ENCODE assay signal across 18 cellular contexts in genomic region chr3:72361990-72362389, GRCh38.
DNase-seq lines count a peak whose midpoint lies in the region; ATAC-seq and TF ChIP-seq lines count a peak whose summit lies in the region.
"Had no signal": no experiment of that assay in that cellular context is flagged by ENCODE, and none has a peak within 500 bp of the region (broad histone marks: within the 10 kb centered on the region; RNA-seq: fewer than 3 reads in every experiment).

No MANE protein-coding gene starts in this region.

- H3K9me3 Mint-ChIP-seq in activated CD4-positive, alpha-beta memory T cell treated with anti-CD3 and anti-CD28 coated beads, Interleukin-2, amount 10 ng/mL, durations not matched to agents 7 days and 5 days, result peaks cover 2% of the 10 kb centered on the region

- in situ Hi-C loops in SK-MEL-5 (cut with HindIII; ENCODE audit: low pct_unique_long_range_greater_than_20kb, low sequenced_read_pairs), result no loop called here

- no peaks in the 10 kb centered on the region for H4K20me1 ChIP-seq in BLaER1

- H3K4me3 ChIP-seq in BLaER1 (no peak overlapping the region), neutrophil (ENCODE audit: low read depth in 1 of 2, low read length in 1 of 2) (no peak overlapping the region)
- H3K4me3 ChIP-seq: GM23248 had no signal

- no peak for TF ChIP-seq CTCF in neutrophil (IDR thresholded peaks at IDR 0.05)

- no peaks in the 10 kb centered on the region for H3K36me3 Mint-ChIP-seq in activated CD4-positive, alpha-beta memory T cell treated with anti-CD3 and anti-CD28 coated beads, Interleukin-2, amount 10 ng/mL, durations not matched to agents 7 days and 5 days (ENCODE audit: low read depth)

- no peak overlapping the region for H3K4me3 Mint-ChIP-seq in activated CD4-positive, alpha-beta memory T cell treated with anti-CD3 and anti-CD28 coated beads, Interleukin-2, amount 10 ng/mL, durations not matched to agents 7 days and 5 days
- H3K4me3 Mint-ChIP-seq: CD4-positive, CD25-positive, alpha-beta regulatory T cell; CD8-positive, alpha-beta memory T cell; IgD-negative memory B cell had no signal

- H3K27ac Mint-ChIP-seq in activated CD4-positive, alpha-beta memory T cell treated with anti-CD3 and anti-CD28 coated beads, Interleukin-2, amount 10 ng/mL, durations not matched to agents 7 days and 5 days, result no peak overlapping the region
- H3K27ac Mint-ChIP-seq: CD4-positive, CD25-positive, alpha-beta regulatory T cell; CD8-positive, alpha-beta memory T cell; IgD-negative memory B cell had no signal

- CTCF ChIA-PET in activated CD4-positive, alpha-beta memory T cell treated with anti-CD3 and anti-CD28 coated beads, Interleukin-2, amount 10 ng/mL, durations not matched to agents 7 days and 5 days (lab: Charles Lee), result no interaction called here

- H3K27me3 ChIP-seq in BLaER1 (no peaks in the 10 kb centered on the region), neutrophil (no peaks in the 10 kb centered on the region)

- POLR2A ChIA-PET in activated CD4-positive, alpha-beta memory T cell treated with anti-CD3 and anti-CD28 coated beads, Interleukin-2, amount 10 ng/mL, durations not matched to agents 7 days and 5 days (lab: Charles Lee), result no interaction called here

- H3K9me3 ChIP-seq in BLaER1, result peaks cover 10% of the 10 kb centered on the region; the same call in 1 of the 2 replicates
- no peaks in the 10 kb centered on the region for H3K9me3 ChIP-seq in neutrophil
- H3K9me3 ChIP-seq: Caco-2 had no signal

- peaks cover 6% of the 10 kb centered on the region for H3K27me3 Mint-ChIP-seq in activated CD4-positive, alpha-beta memory T cell treated with anti-CD3 and anti-CD28 coated beads, Interleukin-2, amount 10 ng/mL, durations not matched to agents 7 days and 5 days

- H3K36me3 ChIP-seq in BLaER1, result no peaks in the 10 kb centered on the region
- no peaks in the 10 kb centered on the region for H3K36me3 ChIP-seq in neutrophil

- DNase-seq in CD1c-positive myeloid dendritic cell (ENCODE audit: extremely low spot score) (peak; percentile 26), SK-MEL-5 (ENCODE audit: low read depth, low spot score) (peak; percentile 16), HuH-7.5 (ENCODE audit: low spot score) (no peak)
- DNase-seq in activated CD4-positive, alpha-beta memory T cell treated with anti-CD3 and anti-CD28 coated beads, Interleukin-2, amount 10 ng/mL, durations not matched to agents 7 days and 5 days, result no peak
- DNase-seq: AML-193; Caco-2; CD4-positive, CD25-positive, alpha-beta regulatory T cell; CD8-positive, alpha-beta memory T cell; DMS153; DMS79; GDM1; GM23248; HCEC 1CT; KG1 had no signal

- H3K4me1 ChIP-seq in BLaER1, result peaks cover 10% of the 10 kb centered on the region
- peaks cover 14 to 17% of the 10 kb centered on the region in 2 experiments for H3K4me1 ChIP-seq in neutrophil (ENCODE audit: control insufficient read depth in 1 of 2, insufficient read depth in 1 of 2, low read depth in 1 of 2, low read length in 1 of 2)
- H3K4me1 ChIP-seq: Caco-2 had no signal

- no peak overlapping the region for H3K9ac ChIP-seq in BLaER1
- H3K9ac ChIP-seq: GM23248 had no signal

- ATAC-seq in SK-N-SH treated with all-trans-retinoic acid at 6 μM for 48 hours, result no peak

- peak overlapping the region; percentile 26 for H3K4me2 ChIP-seq in BLaER1

- H3K27ac ChIP-seq in BLaER1 (no peak overlapping the region), neutrophil (peak overlapping the region; percentile 16)
- H3K27ac ChIP-seq: GM23248 had no signal

- no peaks in the 10 kb centered on the region for H3K4me1 Mint-ChIP-seq in activated CD4-positive, alpha-beta memory T cell treated with anti-CD3 and anti-CD28 coated beads, Interleukin-2, amount 10 ng/mL, durations not matched to agents 7 days and 5 days
- H3K4me1 Mint-ChIP-seq: CD8-positive, alpha-beta memory T cell had no signal

TF ChIP-seq in SK-N-SH treated with all-trans-retinoic acid at 6 μM for 48 hours, 23 proteins besides CTCF, POLR2A, EP300 and RAD21:
- TF ChIP-seq ZNF8 (CRISPR knock-in tag; IDR thresholded peaks at IDR 0.05) (no peak), ISL1 (CRISPR knock-in tag; IDR thresholded peaks at IDR 0.05) (no peak), TSHZ2 (CRISPR knock-in tag; IDR thresholded peaks at IDR 0.05) (no peak)
- TF ChIP-seq, protein P1, sequence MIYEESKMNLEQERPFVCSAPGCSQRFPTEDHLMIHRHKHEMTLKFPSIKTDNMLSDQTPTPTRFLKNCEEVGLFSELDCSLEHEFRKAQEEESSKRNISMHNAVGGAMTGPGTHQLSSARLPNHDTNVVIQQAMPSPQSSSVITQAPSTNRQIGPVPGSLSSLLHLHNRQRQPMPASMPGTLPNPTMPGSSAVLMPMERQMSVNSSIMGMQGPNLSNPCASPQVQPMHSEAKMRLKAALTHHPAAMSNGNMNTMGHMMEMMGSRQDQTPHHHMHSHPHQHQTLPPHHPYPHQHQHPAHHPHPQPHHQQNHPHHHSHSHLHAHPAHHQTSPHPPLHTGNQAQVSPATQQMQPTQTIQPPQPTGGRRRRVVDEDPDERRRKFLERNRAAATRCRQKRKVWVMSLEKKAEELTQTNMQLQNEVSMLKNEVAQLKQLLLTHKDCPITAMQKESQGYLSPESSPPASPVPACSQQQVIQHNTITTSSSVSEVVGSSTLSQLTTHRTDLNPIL (CRISPR knock-in tag; IDR thresholded peaks at IDR 0.05; ENCODE audit: low read depth), result no peak

Comparison
In these comparisons a context has a peak if more than half of its experiments do, and no peak if none do; other contexts are left out.
1. DNase-seq: peak in CD1c-positive myeloid dendritic cell (single experiment) and SK-MEL-5 (single experiment); none in activated CD4-positive, alpha-beta memory T cell treated with anti-CD3 and anti-CD28 coated beads, Interleukin-2, amount 10 ng/mL, durations not matched to agents 7 days and 5 days (single experiment) and HuH-7.5 (single experiment).